ENCODE assay signal across 16 cellular contexts in genomic region chr15:31049682-31050606, GRCh38. TPM values are rescaled to one million over a fixed set of nuclear protein-coding genes. Genes with fewer than 3 reads are reported as not detected.
A peak's percentile ranks its signal among the peaks of the same experiment; 100 is the strongest.
DNase-seq lines count a peak whose midpoint lies in the region; ATAC-seq, FAIRE-seq and TF ChIP-seq lines count a peak whose summit lies in the region.
"Had no signal": no experiment of that assay in that cellular context is flagged by ENCODE, and none has a peak within 500 bp of the region (broad histone marks: within the 10 kb centered on the region; RNA-seq: fewer than 3 reads in every experiment).

No MANE protein-coding gene starts in this region.

- H3K9me3 ChIP-seq in right atrium auricular region (no peaks in the 10 kb centered on the region), RWPE2 (ENCODE audit: severe bottlenecking) (no peaks in the 10 kb centered on the region), keratinocyte (ENCODE audit: control insufficient read depth, low read depth, low read length) (no peaks in the 10 kb centered on the region), upper lobe of left lung (no peaks in the 10 kb centered on the region)
- H3K9me3 ChIP-seq: transverse colon had no signal

- FAIRE-seq in keratinocyte (lab: Jason Lieb, UNC) = no peak

- H3K9ac ChIP-seq in keratinocyte (ENCODE audit: control insufficient read depth, extremely low read depth, insufficient read depth, low read length) = no peak overlapping the region
- H3K9ac ChIP-seq: parathyroid adenoma had no signal

- H3K4me1 Mint-ChIP-seq in mesothelial cell of epicardium = no peaks in the 10 kb centered on the region

- no peaks in the 10 kb centered on the region for H3K9me3 Mint-ChIP-seq in mesothelial cell of epicardium
- H3K9me3 Mint-ChIP-seq: activated T-cell treated with anti-CD3 and anti-CD28 coated beads, Interleukin-2, amount 50 U/mL, for 24 hours had no signal

- H3K36me3 ChIP-seq in right atrium auricular region (no peaks in the 10 kb centered on the region), RWPE2 (ENCODE audit: low read depth) (no peaks in the 10 kb centered on the region), keratinocyte (ENCODE audit: control insufficient read depth in 2 of 2, extremely low read depth in 1 of 2, insufficient read depth in 2 of 2, low read length in 2 of 2) (no peaks in the 10 kb centered on the region), upper lobe of left lung (no peaks in the 10 kb centered on the region)
- H3K36me3 ChIP-seq: transverse colon had no signal

- intact Hi-C loops in Right ventricle myocardium inferior (cut with DNase I) = no loop called here

- no peaks in the 10 kb centered on the region for H3K79me2 ChIP-seq in keratinocyte (ENCODE audit: control insufficient read depth, insufficient read depth, low read length)
- H3K79me2 ChIP-seq: parathyroid adenoma had no signal

- ATAC-seq in Right ventricle myocardium inferior (no peak), RWPE2 (ENCODE audit: low read depth) (0 out of 3 replicates have a peak, but pooled peaks have one; percentile 15), upper lobe of left lung (ENCODE audit: low FRiP score in 2 of 2) (peak; percentile 49 to 62), GM21528 (IDR thresholded peaks at IDR 0.05; ENCODE audit: low FRiP score, unreplicated experiment) (no peak), HG03378 (IDR thresholded peaks at IDR 0.05; ENCODE audit: unreplicated experiment) (no peak)
- ATAC-seq: SK-N-SH treated with all-trans-retinoic acid at 6 μM for 48 hours had no signal

- TF ChIP-seq EP300 in upper lobe of left lung (IDR thresholded peaks at IDR 0.05) = no peak

- H3K27me3 Mint-ChIP-seq in mesothelial cell of epicardium (ENCODE audit: low read depth) = no peaks in the 10 kb centered on the region
- H3K27me3 Mint-ChIP-seq: activated T-cell treated with anti-CD3 and anti-CD28 coated beads, Interleukin-2, amount 50 U/mL, for 24 hours had no signal

- TF ChIP-seq CTCF in right atrium auricular region (IDR thresholded peaks at IDR 0.05) = no peak
- TF ChIP-seq CTCF in RWPE2 (IDR thresholded peaks at IDR 0.05; ENCODE audit: poor library complexity, severe bottlenecking) = no peak
- TF ChIP-seq CTCF in keratinocyte (optimal IDR thresholded peaks at IDR 0.05 in 1 of 3, IDR thresholded peaks at IDR 0.05 in 1 of 3, conservative IDR thresholded peaks at IDR 0.05 in 1 of 3; ENCODE audit: extremely low read depth in 1 of 3, insufficient read depth in 2 of 3, low read length in 3 of 3) = no peak
- TF ChIP-seq CTCF in upper lobe of left lung (IDR thresholded peaks at IDR 0.05) = no peak
- no peak for TF ChIP-seq CTCF in mesothelial cell of epicardium (IDR thresholded peaks at IDR 0.05; ENCODE audit: unreplicated experiment)

- no peaks in the 10 kb centered on the region for H3K36me3 Mint-ChIP-seq in mesothelial cell of epicardium

- H3K27ac ChIP-seq in right atrium auricular region = no peak overlapping the region
- no peak overlapping the region for H3K27ac ChIP-seq in RWPE2 (ENCODE audit: poor library complexity, severe bottlenecking)
- no peak overlapping the region for H3K27ac ChIP-seq in keratinocyte (ENCODE audit: control insufficient read depth, insufficient read depth, low read length)
- no peak overlapping the region for H3K27ac ChIP-seq in upper lobe of left lung
- H3K27ac ChIP-seq: coronary artery, parathyroid adenoma, transverse colon had no signal

- peak overlapping the region; percentile 52 for H3K4me2 ChIP-seq in keratinocyte (ENCODE audit: control insufficient read depth, extremely low read depth, insufficient read depth, low read depth, low read length)

- H2AFZ ChIP-seq in keratinocyte (ENCODE audit: control insufficient read depth, low read length) = peak overlapping the region; percentile 55
- H2AFZ ChIP-seq: parathyroid adenoma had no signal

- H3K4me1 ChIP-seq in right atrium auricular region (no peaks in the 10 kb centered on the region), RWPE2 (ENCODE audit: insufficient read depth, poor library complexity, severe bottlenecking) (no peaks in the 10 kb centered on the region), keratinocyte (ENCODE audit: control insufficient read depth, extremely low read depth, insufficient read depth, low read length) (peaks cover 7% of the 10 kb centered on the region), upper lobe of left lung (peaks cover 0 to 8% (median 3%) of the 10 kb centered on the region in 4 donors)
- H3K4me1 ChIP-seq: transverse colon had no signal

- H3K4me3 ChIP-seq in right atrium auricular region (no peak overlapping the region), RWPE2 (ENCODE audit: severe bottlenecking) (no peak overlapping the region), keratinocyte (ENCODE audit: control insufficient read depth in 2 of 3, extremely low read depth in 1 of 3, insufficient read depth in 2 of 3, low read depth in 1 of 3, low read length in 3 of 3) (no peak overlapping the region), upper lobe of left lung (no peak overlapping the region)
- H3K4me3 ChIP-seq: coronary artery, transverse colon had no signal

- H3K27ac Mint-ChIP-seq in mesothelial cell of epicardium = no peak overlapping the region
- H3K27ac Mint-ChIP-seq: activated T-cell treated with anti-CD3 and anti-CD28 coated beads, Interleukin-2, amount 50 U/mL, for 24 hours had no signal

- DNase-seq in Right ventricle myocardium inferior (ENCODE audit: missing footprints) (peak; percentile 9), right atrium auricular region (ENCODE audit: low spot score) (no peak), RWPE2 (ENCODE audit: low spot score) (no peak), keratinocyte (ENCODE audit: low read depth, low spot score) (no peak), upper lobe of left lung (no peak), mesothelial cell of epicardium (ENCODE audit: low spot score in 2 of 2, unreplicated experiment in 2 of 2) (no peak)
- DNase-seq: activated CD4-positive, CD25-positive, alpha-beta regulatory T cell treated with anti-CD3 and anti-CD28 coated beads, Interleukin-2, amount 50 U/mL, for 72 hours; activated T-cell treated with anti-CD3 and anti-CD28 coated beads, Interleukin-2, amount 50 U/mL, for 24 hours; midbrain; NCI-H187; transverse colon had no signal

- H3K27me3 ChIP-seq in right atrium auricular region = no peaks in the 10 kb centered on the region
- H3K27me3 ChIP-seq in RWPE2 (ENCODE audit: insufficient read depth, poor library complexity, severe bottlenecking) = no peaks in the 10 kb centered on the region
- H3K27me3 ChIP-seq in keratinocyte (ENCODE audit: control insufficient read depth, extremely low read depth, insufficient read depth, low read length) = no peaks in the 10 kb centered on the region
- H3K27me3 ChIP-seq in upper lobe of left lung = no peaks in the 10 kb centered on the region
- H3K27me3 ChIP-seq: transverse colon had no signal

- no peaks in the 10 kb centered on the region for H4K20me1 ChIP-seq in keratinocyte (ENCODE audit: control insufficient read depth, extremely low read depth, insufficient read depth, low read length)

- H3K4me3 Mint-ChIP-seq in mesothelial cell of epicardium = no peak overlapping the region
- H3K4me3 Mint-ChIP-seq: activated T-cell treated with anti-CD3 and anti-CD28 coated beads, Interleukin-2, amount 50 U/mL, for 24 hours had no signal

- H3K9me1 ChIP-seq in keratinocyte (ENCODE audit: control insufficient read depth, extremely low read depth, insufficient read depth, low read length) = no peaks in the 10 kb centered on the region

- no peak for TF ChIP-seq POLR2A in upper lobe of left lung (IDR thresholded peaks at IDR 0.05)

- 61 to 74% methylated on average over 12 of the region's 12 CpGs for WGBS in upper lobe of left lung, 2 donors

- dilution Hi-C loops in keratinocyte (cut with MboI; ENCODE audit: extremely low pct_ligation_motif_present, low sequenced_read_pairs) = no loop called here

RNA-seq across cellular contexts. Expression of gene TRPM1, which starts 51.6 kb away (rescaled TPM):
- total RNA-seq in Right ventricle myocardium inferior = not detected
- not detected for total RNA-seq in right atrium auricular region
- 0.17 to 0.18 TPM in 2 of 3 replicates, not detected in the other for polyA plus RNA-seq in keratinocyte
- 0.10 TPM for polyA plus RNA-seq in keratinocyte (2011; ENCODE audit: low read depth)
- polyA plus RNA-seq in keratinocyte (2011; cell fraction: cytosol; rRNA removed) = 0.07 and 0.22 TPM in 2 replicates
- 0.22 and 0.31 TPM in 2 replicates for polyA plus RNA-seq in keratinocyte (2011; cell fraction: nucleus; rRNA removed)
- 0.08 and 0.09 TPM in 2 replicates for polyA plus RNA-seq in keratinocyte (2012; ENCODE audit: low replicate concordance)
- not detected in 3 replicates for polyA minus RNA-seq in keratinocyte
- polyA minus RNA-seq in keratinocyte (2011; cell fraction: cytosol; rRNA and poly(A)+ RNA removed) = not detected
- not detected in 2 replicates for polyA minus RNA-seq in keratinocyte (2011; cell fraction: nucleus; rRNA and poly(A)+ RNA removed)
- total RNA-seq in upper lobe of left lung = not detected
- total RNA-seq in mesothelial cell of epicardium = not detected in 3 replicates
- total RNA-seq: transverse colon had no signal

RNA-seq across cellular contexts. Expression of gene MTMR10, which starts 58.5 kb away (rescaled TPM):
- 31.4 TPM for total RNA-seq in Right ventricle myocardium inferior
- 10 to 100 TPM; 23.3 to 25.0 TPM for total RNA-seq in right atrium auricular region
- 10.8 to 16.2 TPM (median 15.5 TPM) in 3 replicates for polyA plus RNA-seq in keratinocyte
- 2.5 TPM for polyA plus RNA-seq in keratinocyte (2011; ENCODE audit: low read depth)
- polyA plus RNA-seq in keratinocyte (2011; cell fraction: cytosol; rRNA removed) = 8.1 and 13.5 TPM in 2 replicates
- 15.2 and 18.7 TPM in 2 replicates for polyA plus RNA-seq in keratinocyte (2011; cell fraction: nucleus; rRNA removed)
- 5.2 and 10.5 TPM in 2 replicates for polyA plus RNA-seq in keratinocyte (2012; ENCODE audit: low replicate concordance)
- polyA minus RNA-seq in keratinocyte = 8.4 to 24.5 TPM (median 14.5 TPM) in 3 replicates
- polyA minus RNA-seq in keratinocyte (2011; cell fraction: cytosol; rRNA and poly(A)+ RNA removed) = 18.2 TPM
- polyA minus RNA-seq in keratinocyte (2011; cell fraction: nucleus; rRNA and poly(A)+ RNA removed) = 15.9 and 32.6 TPM in 2 replicates
- total RNA-seq in upper lobe of left lung = 10 to 100 TPM; 28.6 to 48.7 (median 36.8) TPM
- 22.3 to 24.7 TPM (median 23.6 TPM) in 3 replicates for total RNA-seq in mesothelial cell of epicardium

Comparison
In these comparisons a context has a peak if more than half of its experiments do, and no peak if none do; other contexts are left out.
1. ATAC-seq: peak in RWPE2 (single experiment) and upper lobe of left lung (2 of 2); none in Right ventricle myocardium inferior (single experiment), GM21528 (single experiment) and HG03378 (single experiment).